In the genomic region with DNA sequence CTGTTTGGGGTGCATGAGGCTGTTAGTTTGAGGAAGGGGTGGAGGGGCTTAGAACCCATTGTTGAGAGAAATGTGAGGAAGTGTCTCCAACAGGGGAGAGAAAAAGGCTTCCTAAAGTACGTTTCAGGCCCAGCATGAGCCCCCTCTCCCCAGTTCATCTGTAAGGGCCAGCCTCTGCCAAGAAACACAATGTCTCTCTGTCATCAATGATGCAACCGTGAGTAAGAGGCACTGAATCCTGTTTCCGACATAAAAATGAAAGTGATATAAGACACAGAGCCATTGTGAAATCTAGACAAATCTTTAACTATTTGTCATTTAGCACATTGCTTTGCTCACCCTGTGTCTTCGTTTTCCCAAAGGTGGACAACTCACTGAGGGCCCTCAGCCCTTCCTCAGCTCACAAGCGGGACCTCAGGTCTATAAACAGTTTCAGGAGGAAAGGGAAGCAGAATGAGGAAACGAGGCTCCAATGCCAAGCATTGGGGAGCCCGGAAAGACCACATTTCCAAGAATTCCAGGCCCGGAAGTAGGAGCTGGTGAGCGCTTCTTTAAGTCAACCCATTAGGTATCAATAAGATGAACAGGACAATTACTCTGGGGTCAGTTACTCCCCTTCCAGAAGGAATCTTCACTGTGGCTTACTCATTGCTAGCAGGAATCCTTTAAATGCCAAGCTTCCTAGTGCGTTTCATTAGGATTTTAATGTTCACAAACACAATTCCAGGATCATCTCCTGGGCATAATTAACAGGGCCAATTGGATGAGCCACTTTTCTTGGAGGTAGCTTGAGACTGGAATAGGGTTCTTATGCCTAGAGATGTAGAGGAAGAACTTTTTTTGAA, we compare ENCODE assay signal across 8 cellular contexts. TPM values are rescaled to one million over a fixed set of nuclear protein-coding genes. Genes with fewer than 3 reads are reported as not detected.
DNase-seq lines count a peak whose midpoint lies in the region; ATAC-seq and TF ChIP-seq lines count a peak whose summit lies in the region.

No MANE protein-coding gene starts in this region.

- H3K27me3 ChIP-seq in left ventricle myocardium inferior (ENCODE audit: low read depth) = no peaks in the 10 kb centered on the region
- no peaks in the 10 kb centered on the region for H3K27me3 ChIP-seq in testis

- H3K27ac Mint-ChIP-seq in WTC11 (no peak overlapping the region), mesothelial cell of epicardium (no peak overlapping the region)

- H3K4me3 ChIP-seq in left ventricle myocardium inferior (peak overlapping the region; percentile 45), testis (no peak overlapping the region)

- H3K4me3 Mint-ChIP-seq in WTC11 (no peak overlapping the region), mesothelial cell of epicardium (no peak overlapping the region)

- WGBS in testis, 2 donors = 64 to 70% methylated on average over 10 of the region's 10 CpGs

- intact Hi-C loops in left ventricle myocardium inferior (cut with micrococcal nuclease) = no loop called here
- intact Hi-C loops in testis (cut with DNase I; ENCODE audit: low total_unique reads) = no loop called here

- no peak for ATAC-seq in WTC11

- no peaks in the 10 kb centered on the region for H3K36me3 Mint-ChIP-seq in WTC11
- no peaks in the 10 kb centered on the region for H3K36me3 Mint-ChIP-seq in mesothelial cell of epicardium

- no peaks in the 10 kb centered on the region for H3K27me3 Mint-ChIP-seq in WTC11 (ENCODE audit: low read depth)
- no peaks in the 10 kb centered on the region for H3K27me3 Mint-ChIP-seq in mesothelial cell of epicardium (ENCODE audit: low read depth)

- H3K4me1 ChIP-seq in left ventricle myocardium inferior (peaks cover 19% of the 10 kb centered on the region), testis (peaks cover 9% of the 10 kb centered on the region)

- POLR2A ChIA-PET in WTC11 (lab: Charles Lee) = no interaction called here

- H3K9me3 ChIP-seq in left ventricle myocardium inferior (replicated peaks) = no peaks in the 10 kb centered on the region
- no peaks in the 10 kb centered on the region for H3K9me3 ChIP-seq in testis

- peak; percentile 1 for DNase-seq in HK-2 (ENCODE audit: unreplicated experiment)
- DNase-seq in WTC11 (ENCODE audit: low spot score) = no peak
- no peak for DNase-seq in left ventricle myocardium inferior
- DNase-seq in testis = peak; percentile 37
- DNase-seq in SKM-1 treated with dmso at 0.1 percent for 144 hours (lab: John Stamatoyannopoulos, UW; ENCODE audit: unreplicated experiment) = no peak
- DNase-seq in NCI-H345 treated with DMSO at 0.1 percent for 48 hours (lab: John Stamatoyannopoulos, UW; ENCODE audit: unreplicated experiment) = no peak
- DNase-seq in mesothelial cell of epicardium (ENCODE audit: low spot score in 2 of 2, unreplicated experiment in 2 of 2) = no peak
- DNase-seq in DMS79 treated with DMSO at 0.1 percent for 48 hours (lab: John Stamatoyannopoulos, UW) = no peak

- H3K9me3 Mint-ChIP-seq in WTC11 = no peaks in the 10 kb centered on the region
- peaks cover 5% of the 10 kb centered on the region for H3K9me3 Mint-ChIP-seq in mesothelial cell of epicardium

- peak overlapping the region; percentile 81 for H3K27ac ChIP-seq in left ventricle myocardium inferior (replicated peaks)
- peak overlapping the region in 1 of 2 donors; percentile 27 for H3K27ac ChIP-seq in testis

- no peak for TF ChIP-seq POLR2A in testis (IDR thresholded peaks at IDR 0.05)

- no peak for TF ChIP-seq CTCF in WTC11 (IDR thresholded peaks at IDR 0.05)
- no peak for TF ChIP-seq CTCF in left ventricle myocardium inferior (IDR thresholded peaks at IDR 0.05; ENCODE audit: borderline replicate concordance)
- TF ChIP-seq CTCF in testis (IDR thresholded peaks at IDR 0.05) = no peak
- TF ChIP-seq CTCF in mesothelial cell of epicardium (IDR thresholded peaks at IDR 0.05; ENCODE audit: unreplicated experiment) = no peak

- H3K36me3 ChIP-seq in left ventricle myocardium inferior = no peaks in the 10 kb centered on the region
- H3K36me3 ChIP-seq in testis (ENCODE audit: low read depth, missing control alignments) = no peaks in the 10 kb centered on the region

- H3K4me1 Mint-ChIP-seq in WTC11 = peaks cover 20% of the 10 kb centered on the region
- H3K4me1 Mint-ChIP-seq in mesothelial cell of epicardium = no peaks in the 10 kb centered on the region

- CTCF ChIA-PET in WTC11 (lab: Charles Lee) = no interaction called here

TF ChIP-seq in WTC11, 78 proteins besides CTCF, POLR2A, EP300 and RAD21:
- TF ChIP-seq PRRX2 (CRISPR knock-in tag; IDR thresholded peaks at IDR 0.05) (no peak), GABPB1 (CRISPR knock-in tag; IDR thresholded peaks at IDR 0.05) (peak; percentile 98)
TF ChIP-seq in WTC11: peak in this region for 1.

RNA-seq across cellular contexts. Expression of a gene that starts 59.0 kb away (rescaled TPM):
- total RNA-seq in WTC11 (2021) (5.9 to 8.9 TPM (median 7.6 TPM) in 3 replicates), left ventricle myocardium inferior (28.0 TPM), testis (10 to 100 TPM; 61.1 to 84.8 TPM), mesothelial cell of epicardium (14.7 to 18.0 TPM (median 17.0 TPM) in 3 replicates)
- 64.9 TPM for polyA plus RNA-seq in testis (ENCODE audit: insufficient read depth, low read depth, low replicate concordance)

Comparison
In these comparisons a context has a peak if more than half of its experiments do, and no peak if none do; other contexts are left out.
1. DNase-seq: peak in HK-2 (single experiment) and testis (single experiment); none in WTC11 (single experiment), left ventricle myocardium inferior (single experiment), SKM-1 treated with dmso at 0.1 percent for 144 hours (single experiment), NCI-H345 treated with DMSO at 0.1 percent for 48 hours (single experiment), mesothelial cell of epicardium (0 of 2) and DMS79 treated with DMSO at 0.1 percent for 48 hours (single experiment).